ENCODE assay signal across 16 cellular contexts in genomic region chr4:54571293-54571723, GRCh38.
"Had no signal": no experiment of that assay in that cellular context is flagged by ENCODE, and none has a peak within 500 bp of the region (broad histone marks: within the 10 kb centered on the region; RNA-seq: fewer than 3 reads in every experiment).

No MANE protein-coding gene starts in this region.

- H2AFZ ChIP-seq: neural progenitor cell had no signal

- H3K4me1 Mint-ChIP-seq: brain had no signal

- ATAC-seq: effector memory CD8-positive, alpha-beta T cell; left lung; stimulated activated naive CD8-positive, alpha-beta T cell treated with anti-CD3 and anti-CD28 coated beads, Interleukin-15, Interleukin-2, amounts not matched to agents 100 U/mL and 50 U/mL, for 24 hours had no signal

- H3K9me3 ChIP-seq: left lung, ovary, sigmoid colon, suprapubic skin had no signal

- H3K27me3 Mint-ChIP-seq: activated T-cell treated with anti-CD3 and anti-CD28 coated beads, Interleukin-2, amount 50 U/mL, for 24 hours; dendritic cell treated with granulocyte-macrophage colony-stimulating factor and Interleukin-4, amounts not matched to agents 40 ng/mL and 50 ng/mL, for 4 days; effector memory CD8-positive, alpha-beta T cell had no signal

- H3K27ac ChIP-seq: left lung, neural progenitor cell, ovary, sigmoid colon, suprapubic skin had no signal

- H3K4me3 ChIP-seq: left lung, neural progenitor cell, ovary, sigmoid colon, suprapubic skin had no signal

- H3K4me2 ChIP-seq: neural progenitor cell had no signal

- H3K36me3 Mint-ChIP-seq: activated naive CD4-positive, alpha-beta T cell treated with anti-CD3 and anti-CD28 coated beads, Interleukin-2, amount 50 U/mL, for 24 hours; brain; neural progenitor cell; type B pancreatic cell had no signal

- H3K9ac ChIP-seq: neural progenitor cell had no signal

- H3K27me3 ChIP-seq: left lung, ovary, sigmoid colon, suprapubic skin had no signal

- DNase-seq: activated effector memory CD4-positive, alpha-beta T cell treated with Interleukin-2 at 50 U/mL for 16 hours; activated T-cell treated with anti-CD3 and anti-CD28 coated beads, Interleukin-2, amount 50 U/mL, for 24 hours; amniotic stem cell; effector memory CD8-positive, alpha-beta T cell; islet precursor cell; left lung; ovary; sigmoid colon; stimulated activated CD4-positive, alpha-beta T cell treated with anti-CD3 and anti-CD28 coated beads, Interleukin-2, amount 100 ng/mL, for 48 hours; stimulated activated naive CD8-positive, alpha-beta T cell treated with anti-CD3 and anti-CD28 coated beads, Interleukin-15, Interleukin-2, amounts not matched to agents 100 U/mL and 50 U/mL, for 24 hours had no signal

- H3K27ac Mint-ChIP-seq: activated naive CD4-positive, alpha-beta T cell treated with anti-CD3 and anti-CD28 coated beads, Interleukin-2, amount 50 U/mL, for 24 hours; activated T-cell treated with anti-CD3 and anti-CD28 coated beads, Interleukin-2, amount 50 U/mL, for 24 hours; brain; dendritic cell treated with granulocyte-macrophage colony-stimulating factor and Interleukin-4, amounts not matched to agents 40 ng/mL and 50 ng/mL, for 4 days; effector memory CD8-positive, alpha-beta T cell; neural progenitor cell; type B pancreatic cell had no signal

- H3K9me3 Mint-ChIP-seq: activated naive CD4-positive, alpha-beta T cell treated with anti-CD3 and anti-CD28 coated beads, Interleukin-2, amount 50 U/mL, for 24 hours; activated T-cell treated with anti-CD3 and anti-CD28 coated beads, Interleukin-2, amount 50 U/mL, for 24 hours; neural progenitor cell had no signal

- H3K4me3 Mint-ChIP-seq: activated naive CD4-positive, alpha-beta T cell treated with anti-CD3 and anti-CD28 coated beads, Interleukin-2, amount 50 U/mL, for 24 hours; activated T-cell treated with anti-CD3 and anti-CD28 coated beads, Interleukin-2, amount 50 U/mL, for 24 hours; brain; dendritic cell treated with granulocyte-macrophage colony-stimulating factor and Interleukin-4, amounts not matched to agents 40 ng/mL and 50 ng/mL, for 4 days; effector memory CD8-positive, alpha-beta T cell; neural progenitor cell; type B pancreatic cell had no signal

- H3K4me1 ChIP-seq: left lung, sigmoid colon, suprapubic skin had no signal

- H3K36me3 ChIP-seq: left lung, neural progenitor cell, ovary, sigmoid colon, suprapubic skin had no signal
